Comparison of ENCODE assay signal across 28 cellular contexts in the genomic region with DNA sequence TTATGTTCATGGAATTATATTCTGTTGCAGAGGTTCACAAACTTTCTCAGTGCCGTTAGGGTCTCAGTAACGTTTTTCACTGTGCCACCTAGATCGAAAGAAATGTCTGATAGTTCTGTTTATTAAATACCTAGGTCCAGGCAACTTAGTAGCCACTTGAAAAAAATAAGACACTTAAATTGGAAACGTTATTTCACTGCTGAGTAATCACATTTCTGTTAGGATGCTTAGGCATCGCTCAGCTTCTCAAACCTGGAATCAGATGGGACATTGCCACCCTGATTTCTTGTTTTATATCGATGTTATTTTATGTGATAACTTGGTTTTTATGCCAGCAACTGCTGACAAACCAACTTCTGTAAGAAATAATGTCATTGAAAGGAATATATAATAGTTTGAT.
"Had no signal": no experiment of that assay in that cellular context is flagged by ENCODE, and none has a peak within 500 bp of the region (broad histone marks: within the 10 kb centered on the region; RNA-seq: fewer than 3 reads in every experiment).

No MANE protein-coding gene starts in this region.

- H3K27ac ChIP-seq: left lung, lower lobe of right lung, pancreas, prostate gland, sigmoid colon, spleen, suprapubic skin, tibial nerve, uterus had no signal

- H3K27me3 ChIP-seq: left lung, pancreas, sigmoid colon, spleen, suprapubic skin, tibial nerve, uterus had no signal

- ATAC-seq: left colon; left lung; lower lobe of right lung; naive thymus-derived CD8-positive, alpha-beta T cell; pancreas; right cardiac atrium had no signal

- H3K9me3 ChIP-seq: left lung, lower lobe of right lung, pancreas, prostate gland, sigmoid colon, spleen, suprapubic skin, tibial nerve, uterus had no signal

- H3K27me3 Mint-ChIP-seq: naive thymus-derived CD8-positive, alpha-beta T cell; stimulated activated naive CD8-positive, alpha-beta T cell treated with anti-CD3 and anti-CD28 coated beads, Interleukin-15, Interleukin-2, amounts not matched to agents 100 ng/mL and 50 ng/mL, for 24 hours; type B pancreatic cell had no signal

- H3K4me1 ChIP-seq: lower lobe of right lung, pancreas, prostate gland, suprapubic skin, tibial nerve, uterus had no signal

- H3K9me3 Mint-ChIP-seq: immature natural killer cell; naive thymus-derived CD8-positive, alpha-beta T cell; neural crest cell; stimulated activated effector memory CD8-positive, alpha-beta T cell treated with anti-CD3 and anti-CD28 coated beads, Interleukin-12 subunit alpha, Interleukin-12 subunit beta, amount 100 ng/mL, for 72 hours; stimulated activated naive CD8-positive, alpha-beta T cell treated with anti-CD3 and anti-CD28 coated beads, Interleukin-15, Interleukin-2, amounts not matched to agents 100 ng/mL and 50 ng/mL, for 24 hours; type B pancreatic cell had no signal

- H3K4me1 Mint-ChIP-seq: neural crest cell had no signal

- H3K27ac Mint-ChIP-seq: stimulated activated effector memory CD8-positive, alpha-beta T cell treated with anti-CD3 and anti-CD28 coated beads, Interleukin-12 subunit alpha, Interleukin-12 subunit beta, amount 100 ng/mL, for 72 hours; type B pancreatic cell had no signal

- H3K36me3 ChIP-seq: prostate gland had no signal

- FAIRE-seq: islet of Langerhans, pancreas, small intestine had no signal

- DNase-seq: hypothalamus; immature natural killer cell; kidney; left colon; left lung; lower lobe of right lung; mammary epithelial cell; mesenchymal stem cell; naive thymus-derived CD8-positive, alpha-beta T cell; nucleus accumbens; pancreas; posterior cingulate gyrus; retina; right cardiac atrium; sigmoid colon; small intestine; spleen; stimulated activated CD4-positive, alpha-beta T cell treated with anti-CD3 and anti-CD28 coated beads, Interleukin-4, amount 100 ng/mL, for 24 hours; stimulated activated naive CD4-positive, alpha-beta T cell; uterus had no signal

- H3K4me3 Mint-ChIP-seq: immature natural killer cell; neural crest cell; stimulated activated effector memory CD8-positive, alpha-beta T cell treated with anti-CD3 and anti-CD28 coated beads, Interleukin-12 subunit alpha, Interleukin-12 subunit beta, amount 100 ng/mL, for 72 hours; stimulated activated naive CD8-positive, alpha-beta T cell treated with anti-CD3 and anti-CD28 coated beads, Interleukin-15, Interleukin-2, amounts not matched to agents 100 ng/mL and 50 ng/mL, for 24 hours; type B pancreatic cell had no signal

- H3K4me3 ChIP-seq: left lung, lower lobe of right lung, pancreas, prostate gland, sigmoid colon, spleen, suprapubic skin, tibial nerve, uterus had no signal
